10 cellular contexts compared by ENCODE assay signal in genomic region chr7:11835260-11835659, GRCh38. TPM values are rescaled to one million over a fixed set of nuclear protein-coding genes. Genes with fewer than 3 reads are reported as not detected.
DNase-seq lines count a peak whose midpoint lies in the region; ATAC-seq, FAIRE-seq and TF ChIP-seq lines count a peak whose summit lies in the region.
"Had no signal": no experiment of that assay in that cellular context is flagged by ENCODE, and none has a peak within 500 bp of the region (broad histone marks: within the 10 kb centered on the region; RNA-seq: fewer than 3 reads in every experiment).

No MANE protein-coding gene starts in this region.

- H3K4me3 Mint-ChIP-seq in brain, result no peak overlapping the region
- no peak overlapping the region for H3K4me3 Mint-ChIP-seq in mesothelial cell of epicardium
- no peak overlapping the region for H3K4me3 Mint-ChIP-seq in activated T-helper 1 cell treated with anti-CD3 and anti-CD28 coated beads, Interleukin-12 subunit alpha, Interleukin-12 subunit beta, Interleukin-2, Interleukin-4 antibody, amounts not matched to agents 30 ng/mL and 10 ng/mL and 1 ng/mL, durations not matched to agents 14 hours and 24 hours and 36 hours

- H3K36me3 Mint-ChIP-seq in brain (no peaks in the 10 kb centered on the region), mesothelial cell of epicardium (peaks cover 6% of the 10 kb centered on the region)
- no peaks in the 10 kb centered on the region for H3K36me3 Mint-ChIP-seq in activated T-helper 1 cell treated with anti-CD3 and anti-CD28 coated beads, Interleukin-12 subunit alpha, Interleukin-12 subunit beta, Interleukin-2, Interleukin-4 antibody, amounts not matched to agents 30 ng/mL and 10 ng/mL and 1 ng/mL, durations not matched to agents 14 hours and 24 hours and 36 hours (ENCODE audit: low read depth)

- no peak for ATAC-seq in left colon
- ATAC-seq in GM18861 (IDR thresholded peaks at IDR 0.05; ENCODE audit: unreplicated experiment), result no peak

- H3K9me3 Mint-ChIP-seq in brain, result peaks cover 2 to 21% (median 16%) of the 10 kb centered on the region in 5 experiments
- peaks cover 20% of the 10 kb centered on the region for H3K9me3 Mint-ChIP-seq in mesothelial cell of epicardium
- no peaks in the 10 kb centered on the region for H3K9me3 Mint-ChIP-seq in activated T-helper 1 cell treated with anti-CD3 and anti-CD28 coated beads, Interleukin-12 subunit alpha, Interleukin-12 subunit beta, Interleukin-2, Interleukin-4 antibody, amounts not matched to agents 30 ng/mL and 10 ng/mL and 1 ng/mL, durations not matched to agents 14 hours and 24 hours and 36 hours

- H3K4me1 Mint-ChIP-seq in brain (peaks cover 36% of the 10 kb centered on the region), mesothelial cell of epicardium (peaks cover 18% of the 10 kb centered on the region)
- peaks cover 8% of the 10 kb centered on the region for H3K4me1 Mint-ChIP-seq in activated T-helper 1 cell treated with anti-CD3 and anti-CD28 coated beads, Interleukin-12 subunit alpha, Interleukin-12 subunit beta, Interleukin-2, Interleukin-4 antibody, amounts not matched to agents 30 ng/mL and 10 ng/mL and 1 ng/mL, durations not matched to agents 14 hours and 24 hours and 36 hours (ENCODE audit: low read depth)

- TF ChIP-seq CTCF in D721Med (IDR thresholded peaks at IDR 0.05; ENCODE audit: insufficient read depth, missing control alignments) (peak; percentile 47), brain (conservative IDR thresholded peaks at IDR 0.05) (peak; percentile 73 to 80), mesothelial cell of epicardium (IDR thresholded peaks at IDR 0.05; ENCODE audit: unreplicated experiment) (peak; percentile 47)

- DNase-seq in D721Med (ENCODE audit: insufficient read length, low spot score) (no peak), NCI-H146 treated with DMSO at 0.1 percent for 48 hours (lab: John Stamatoyannopoulos, UW; ENCODE audit: unreplicated experiment) (peak; percentile 4), mesothelial cell of epicardium (ENCODE audit: low spot score in 2 of 2, unreplicated experiment in 2 of 2) (no peak), left colon (no peak), NCI-H187 treated with DMSO at 0.1 percent for 48 hours (lab: John Stamatoyannopoulos, UW) (no peak)
- DNase-seq in activated T-helper 1 cell treated with anti-CD3 and anti-CD28 coated beads, Interleukin-12 subunit alpha, Interleukin-12 subunit beta, Interleukin-2, Interleukin-4 antibody, amounts not matched to agents 30 ng/mL and 10 ng/mL and 1 ng/mL, durations not matched to agents 14 hours and 24 hours and 36 hours (ENCODE audit: low spot score), result no peak
- DNase-seq: activated gamma-delta T cell, stomach had no signal

- H3K27me3 Mint-ChIP-seq in brain (peaks cover 5% of the 10 kb centered on the region), mesothelial cell of epicardium (ENCODE audit: low read depth) (no peaks in the 10 kb centered on the region)
- peaks cover 20% of the 10 kb centered on the region for H3K27me3 Mint-ChIP-seq in activated T-helper 1 cell treated with anti-CD3 and anti-CD28 coated beads, Interleukin-12 subunit alpha, Interleukin-12 subunit beta, Interleukin-2, Interleukin-4 antibody, amounts not matched to agents 30 ng/mL and 10 ng/mL and 1 ng/mL, durations not matched to agents 14 hours and 24 hours and 36 hours (ENCODE audit: insufficient read depth)

- H3K27ac Mint-ChIP-seq in brain (peak overlapping the region in 1 of 5 experiments; percentile 38), mesothelial cell of epicardium (no peak overlapping the region)
- H3K27ac Mint-ChIP-seq in activated T-helper 1 cell treated with anti-CD3 and anti-CD28 coated beads, Interleukin-12 subunit alpha, Interleukin-12 subunit beta, Interleukin-2, Interleukin-4 antibody, amounts not matched to agents 30 ng/mL and 10 ng/mL and 1 ng/mL, durations not matched to agents 14 hours and 24 hours and 36 hours, result no peak overlapping the region

- no peak for FAIRE-seq in D721Med (lab: Jason Lieb, UNC)

- intact Hi-C loops in left colon (cut with DNase I, micrococcal nuclease), result no loop called here
- intact Hi-C loops in activated T-helper 1 cell treated with anti-CD3 and anti-CD28 coated beads, Interleukin-12 subunit alpha, Interleukin-12 subunit beta, Interleukin-2, Interleukin-4 antibody, amounts not matched to agents 30 ng/mL and 10 ng/mL and 1 ng/mL, durations not matched to agents 14 hours and 24 hours and 36 hours (cut with micrococcal nuclease), result loop anchor here (10.0 kb wide), 1 partner anchor 490 kb away; no protein-coding TSS in a partner anchor

RNA-seq across cellular contexts. Expression of gene THSD7A, which starts 3.3 kb away (rescaled TPM):
- polyA plus RNA-seq in brain (ENCODE audit: insufficient read depth, low read depth, low replicate concordance), result 1.3 TPM
- total RNA-seq in mesothelial cell of epicardium (9.5 to 13.4 TPM (median 10.9 TPM) in 3 replicates), left colon (1 to 10 TPM; 1.6 to 1.7 TPM)
- not detected in 2 replicates for total RNA-seq in activated T-helper 1 cell treated with anti-CD3 and anti-CD28 coated beads, Interleukin-12 subunit alpha, Interleukin-12 subunit beta, Interleukin-2, Interleukin-4 antibody, amounts not matched to agents 30 ng/mL and 10 ng/mL and 1 ng/mL, durations not matched to agents 14 hours and 24 hours and 36 hours
